8 cellular contexts compared by ENCODE assay signal in the genomic region with DNA sequence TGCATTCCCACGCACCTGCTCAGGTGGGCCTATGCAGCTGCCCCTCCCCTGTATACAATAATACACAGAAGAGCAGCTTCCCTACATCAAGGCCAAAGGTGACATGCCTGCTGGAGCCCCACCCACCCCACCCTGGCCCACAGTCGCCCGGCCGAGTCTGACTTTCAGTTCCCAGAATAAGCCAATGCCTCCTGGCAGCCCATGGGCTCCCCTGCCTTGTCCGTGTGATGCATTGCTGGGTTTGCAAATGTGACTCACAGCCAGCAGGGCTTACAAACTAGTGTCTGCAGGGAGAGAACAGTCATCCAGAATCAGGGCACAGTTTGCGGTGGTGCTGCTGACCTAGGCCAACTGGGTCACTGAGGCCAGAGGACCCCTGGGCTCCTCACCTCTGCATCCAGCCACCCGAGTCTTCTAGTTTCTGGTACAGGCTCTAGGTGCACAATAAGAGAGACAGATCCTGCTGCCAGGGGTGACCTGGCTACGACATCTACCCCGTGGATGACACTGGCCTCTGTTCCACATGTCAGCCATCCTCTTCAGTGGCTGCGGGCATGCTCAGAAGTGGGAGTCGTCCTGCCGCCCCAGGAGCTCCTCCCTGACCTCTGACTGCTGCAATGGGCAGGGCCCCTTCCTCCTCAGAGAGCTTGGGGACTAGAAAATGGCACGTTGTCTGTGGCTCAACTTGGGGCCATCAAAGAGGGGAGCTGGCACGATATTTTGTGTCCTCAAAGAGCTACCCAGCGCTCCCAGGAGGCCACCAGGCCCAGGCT.
DNase-seq lines count a peak whose midpoint lies in the region; ATAC-seq and TF ChIP-seq lines count a peak whose summit lies in the region.
"Had no signal": no experiment of that assay in that cellular context is flagged by ENCODE, and none has a peak within 500 bp of the region (broad histone marks: within the 10 kb centered on the region; RNA-seq: fewer than 3 reads in every experiment).

No MANE protein-coding gene starts in this region.

- peak; percentile 23 for DNase-seq in activated B cell treated with CpG ODN at 0.5 μM for 24 hours
- DNase-seq in hepatic stellate cell (ENCODE audit: low spot score) = peak; percentile 89
- peak; percentile 62 for DNase-seq in transverse colon
- no peak for DNase-seq in dermis blood vessel endothelial cell
- no peak for DNase-seq in activated T-cell treated with anti-CD3 and anti-CD28 coated beads, Interleukin-2, amount 50 U/mL, for 48 hours
- DNase-seq: activated naive CD4-positive, alpha-beta T cell had no signal

- in situ Hi-C loops in transverse colon (cut with MboI; ENCODE audit: low pct_ligation_motif_present in 1 of 4, low pct_unique_long_range_greater_than_20kb in 1 of 4, low sequenced_read_pairs in 3 of 4) = no loop called here

- H3K27ac Mint-ChIP-seq in activated B cell treated with CpG ODN at 0.5 μM for 24 hours = peak overlapping the region; percentile 73

- no peaks in the 10 kb centered on the region for H3K9me3 ChIP-seq in transverse colon

- POLR2A ChIA-PET in activated B cell treated with CpG ODN at 0.5 μM for 24 hours (lab: Charles Lee) = no interaction called here

- no peaks in the 10 kb centered on the region for H3K27me3 Mint-ChIP-seq in activated B cell treated with CpG ODN at 0.5 μM for 24 hours

- intact Hi-C loops in activated B cell treated with CpG ODN at 0.5 μM for 24 hours (cut with micrococcal nuclease) (no loop called here), transverse colon (cut with DNase I; ENCODE audit: low total_unique reads) (no loop called here)

- peaks cover 33 to 53% (median 45%) of the 10 kb centered on the region in 4 donors for H3K4me1 ChIP-seq in transverse colon

- no peak for TF ChIP-seq POLR2A in transverse colon (IDR thresholded peaks at IDR 0.05)

- WGBS in transverse colon (ENCODE audit: low coverage in 1 of 2), 2 donors = 51% methylated on average over 15 of the region's 15 CpGs; no CpG with 5 or more reads in 1 of the 2 donors

- no peaks in the 10 kb centered on the region for H3K27me3 ChIP-seq in transverse colon

- TF ChIP-seq CTCF in activated B cell treated with CpG ODN at 0.5 μM for 24 hours (IDR thresholded peaks at IDR 0.05) (no peak), transverse colon (IDR thresholded peaks at IDR 0.05) (no peak)

- peak; percentile 40 for ATAC-seq in HG02642 (IDR thresholded peaks at IDR 0.05; ENCODE audit: poor library complexity, unreplicated experiment)
- ATAC-seq in activated B cell treated with CpG ODN at 0.5 μM for 24 hours (ENCODE audit: low read depth) = peak; percentile 97
- ATAC-seq in GM21360 (IDR thresholded peaks at IDR 0.05; ENCODE audit: unreplicated experiment) = no peak

- no peak overlapping the region for H3K4me3 ChIP-seq in transverse colon

- H3K36me3 Mint-ChIP-seq in activated B cell treated with CpG ODN at 0.5 μM for 24 hours (ENCODE audit: low read depth) = peaks cover 11% of the 10 kb centered on the region

- peak overlapping the region; percentile 59 for H3K4me3 Mint-ChIP-seq in activated B cell treated with CpG ODN at 0.5 μM for 24 hours

- H3K27ac ChIP-seq in transverse colon = peak overlapping the region; percentile 54 to 77 (median 68)

- no peaks in the 10 kb centered on the region for H3K9me3 Mint-ChIP-seq in activated B cell treated with CpG ODN at 0.5 μM for 24 hours

- TF ChIP-seq EP300 in transverse colon (IDR thresholded peaks at IDR 0.05; ENCODE audit: low read depth) = no peak

- peaks cover 34% of the 10 kb centered on the region for H3K4me1 Mint-ChIP-seq in activated B cell treated with CpG ODN at 0.5 μM for 24 hours

- H3K36me3 ChIP-seq in transverse colon = no peaks in the 10 kb centered on the region

- CTCF ChIA-PET in activated B cell treated with CpG ODN at 0.5 μM for 24 hours (lab: Charles Lee) = interaction anchor here (1.0 to 1.1 kb wide), 2 partner anchors 27 to 106 kb away, joined by 4 read pairs; no protein-coding TSS in a partner anchor

Comparison
In these comparisons a context has a peak if more than half of its experiments do, and no peak if none do; other contexts are left out.
1. DNase-seq: peak in activated B cell treated with CpG ODN at 0.5 μM for 24 hours (single experiment), hepatic stellate cell (single experiment) and transverse colon (single experiment); none in dermis blood vessel endothelial cell (single experiment) and activated T-cell treated with anti-CD3 and anti-CD28 coated beads, Interleukin-2, amount 50 U/mL, for 48 hours (0 of 2).